33 cellular contexts compared by ENCODE assay signal in the genomic region with DNA sequence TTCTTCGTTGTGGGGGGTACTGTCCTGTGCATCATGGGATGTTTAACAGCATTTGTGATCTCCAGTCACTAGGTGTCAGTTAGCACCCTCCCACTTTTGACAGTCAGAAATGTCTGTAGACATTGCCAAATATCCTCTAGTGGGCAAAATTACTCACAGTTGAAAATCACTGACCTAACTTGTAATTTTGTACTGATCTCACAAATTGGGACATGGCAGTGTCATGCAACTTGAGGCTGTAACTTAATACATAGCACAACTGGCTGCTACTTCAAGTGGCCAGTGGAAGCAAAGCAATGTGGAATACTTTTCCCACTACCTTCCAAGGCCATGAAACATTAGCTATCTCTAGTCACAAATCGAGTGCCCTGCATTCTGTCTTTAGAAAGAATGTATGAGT. TPM values are rescaled to one million over a fixed set of nuclear protein-coding genes. Genes with fewer than 3 reads are reported as not detected.
"Had no signal": no experiment of that assay in that cellular context is flagged by ENCODE, and none has a peak within 500 bp of the region (broad histone marks: within the 10 kb centered on the region; RNA-seq: fewer than 3 reads in every experiment).

No MANE protein-coding gene starts in this region.

- H3K9me3 ChIP-seq: lower lobe of right lung, neutrophil, sigmoid colon, uterus had no signal

- FAIRE-seq: kidney had no signal

- H3K4me1 ChIP-seq: lower lobe of right lung, sigmoid colon, uterus had no signal

- H3K4me2 ChIP-seq: smooth muscle cell had no signal

- H3K4me3 ChIP-seq: lower lobe of right lung, sigmoid colon, smooth muscle cell, uterus had no signal

- H3K36me3 ChIP-seq: lower lobe of right lung, neutrophil, sigmoid colon, uterus had no signal

- ATAC-seq: activated T-cell treated with anti-CD3 and anti-CD28 coated beads, Interleukin-2, amount 50 U/mL, for 4 hours; activated T-helper 17 cell treated with anti-CD3 and anti-CD28 coated beads, Interleukin-2, amount 50 U/mL, for 72 hours; left lobe of liver; lower lobe of right lung; stimulated activated memory B cell treated with anti-CD40 and anti-IgM and Interleukin-4, amounts not matched to agents 10 μg/mL and 1 μg/mL and 100 μg/mL, for 72 hours; stimulated activated naive CD8-positive, alpha-beta T cell treated with anti-CD3 and anti-CD28 coated beads, Interleukin-15, amount 100 ng/mL, for 72 hours; T-helper 17 cell; WTC11 had no signal

- H3K27me3 ChIP-seq: neutrophil, sigmoid colon, uterus had no signal

- H3K27ac ChIP-seq: epithelial cell of prostate, lower lobe of right lung, neutrophil, sigmoid colon, uterus had no signal

- DNase-seq: activated CD4-positive, alpha-beta memory T cell treated with anti-CD3 and anti-CD28 coated beads, Interleukin-2, amount 10 ng/mL, durations not matched to agents 7 days and 5 days; activated CD4-positive, alpha-beta T cell treated with anti-CD3 and anti-CD28 coated beads for 1 hour; activated CD4-positive, alpha-beta T cell treated with anti-CD3 and anti-CD28 coated beads, Interleukin-2, amount 10 ng/mL, durations not matched to agents 7 days and 5 days; activated gamma-delta T cell treated with Interleukin-2 at 50 U/mL for 16 hours; activated naive CD4-positive, alpha-beta T cell treated with anti-CD3 and anti-CD28 coated beads, Interleukin-2, amount 50 U/mL, for 16 hours; activated T-cell treated with anti-CD3 and anti-CD28 coated beads, Interleukin-2, amount 50 U/mL, for 4 hours; amniotic stem cell; head of caudate nucleus; hippocampal formation; kidney; lower lobe of right lung; mesendoderm; nephron progenitor cell; retina; sigmoid colon; stimulated activated CD4-positive, alpha-beta T cell treated with anti-CD3 and anti-CD28 coated beads, Interleukin-1b, Interleukin-23, amount 100 ng/mL, for 48 hours; stimulated activated CD4-positive, alpha-beta T cell treated with anti-CD3 and anti-CD28 coated beads, Interleukin-4, amount 100 ng/mL, for 4 hours; stimulated activated CD8-positive, alpha-beta memory T cell treated with anti-CD3 and anti-CD28 coated beads, Interleukin-4, amount 100 ng/mL, for 48 hours; stimulated activated naive CD8-positive, alpha-beta T cell treated with anti-CD3 and anti-CD28 coated beads, Interleukin-15, amount 100 ng/mL, for 72 hours; substantia nigra; T-helper 17 cell; T1000; uterus had no signal

RNA-seq across cellular contexts. Expression of gene TSPAN7, which starts 23.2 kb away (rescaled TPM):
- total RNA-seq: fibroblast of lung, fibroblast of villous mesenchyme, mononuclear cell had no signal
